8 cellular contexts compared by ENCODE assay signal in genomic region chrX:100895365-100896075, GRCh38. TPM values are rescaled to one million over a fixed set of nuclear protein-coding genes. Genes with fewer than 3 reads are reported as not detected.
DNase-seq lines count a peak whose midpoint lies in the region; ATAC-seq and TF ChIP-seq lines count a peak whose summit lies in the region.

No MANE protein-coding gene starts in this region.

- H3K4me3 ChIP-seq in LNCaP clone FGC (ENCODE audit: low read depth, low read length) (no peak overlapping the region), WERI-Rb-1 (ENCODE audit: low read depth, low read length) (no peak overlapping the region), upper lobe of right lung (no peak overlapping the region), suprapubic skin (no peak overlapping the region)

- peak; percentile 59 for TF ChIP-seq CTCF in LNCaP clone FGC (IDR thresholded peaks at IDR 0.05; ENCODE audit: control insufficient read depth, extremely low read depth, insufficient read depth)
- TF ChIP-seq CTCF in WERI-Rb-1 (IDR thresholded peaks at IDR 0.05; ENCODE audit: low read depth, low read length), result peak; percentile 60
- peak; percentile 19 for TF ChIP-seq CTCF in upper lobe of right lung (IDR thresholded peaks at IDR 0.05)
- peak in 1 of 2 donors; percentile 27 for TF ChIP-seq CTCF in suprapubic skin (IDR thresholded peaks at IDR 0.05)

- peak; percentile 58 for ATAC-seq in GM18519 (IDR thresholded peaks at IDR 0.05; ENCODE audit: low FRiP score, unreplicated experiment)
- peak; percentile 45 for ATAC-seq in upper lobe of right lung

- H3K9me3 ChIP-seq in WERI-Rb-1 (ENCODE audit: severe bottlenecking), result no peaks in the 10 kb centered on the region
- no peaks in the 10 kb centered on the region for H3K9me3 ChIP-seq in upper lobe of right lung
- H3K9me3 ChIP-seq in suprapubic skin, result no peaks in the 10 kb centered on the region

- TF ChIP-seq EP300 in suprapubic skin (IDR thresholded peaks at IDR 0.05), result no peak

- no peaks in the 10 kb centered on the region for H3K4me1 ChIP-seq in upper lobe of right lung
- H3K4me1 ChIP-seq in suprapubic skin, result no peaks in the 10 kb centered on the region

- H3K27ac ChIP-seq in WERI-Rb-1 (no peak overlapping the region), upper lobe of right lung (no peak overlapping the region), suprapubic skin (no peak overlapping the region)

- intact Hi-C loops in upper lobe of right lung (cut with DNase I), result no loop called here

- DNase-seq in D341Med (ENCODE audit: low spot score) (peak; percentile 43), LNCaP clone FGC (ENCODE audit: low read depth) (no peak), WERI-Rb-1 (peak; percentile 34), iPS DF 19.7 (ENCODE audit: low read depth, low spot score) (peak; percentile 15), upper lobe of right lung (no peak), suprapubic skin (ENCODE audit: low spot score in 2 of 2) (no peak), mesenteric fat pad (ENCODE audit: low spot score) (no peak)

- WGBS in suprapubic skin, result 23% methylated on average over 5 of the region's 5 CpGs

- H3K36me3 ChIP-seq in WERI-Rb-1, result no peaks in the 10 kb centered on the region
- H3K36me3 ChIP-seq in upper lobe of right lung, result no peaks in the 10 kb centered on the region
- H3K36me3 ChIP-seq in suprapubic skin, result no peaks in the 10 kb centered on the region

- no peak for TF ChIP-seq POLR2A in suprapubic skin (IDR thresholded peaks at IDR 0.05)

- H3K27me3 ChIP-seq in WERI-Rb-1 (ENCODE audit: insufficient read depth, low read depth, severe bottlenecking) (peaks cover 10% of the 10 kb centered on the region), upper lobe of right lung (no peaks in the 10 kb centered on the region), suprapubic skin (no peaks in the 10 kb centered on the region)

RNA-seq across cellular contexts. Expression of gene NOX1, which starts 21.4 kb away (rescaled TPM):
- total RNA-seq in upper lobe of right lung (not detected), suprapubic skin (1 to 10 TPM in 1 of 4 donors, not detected in 3; 1.4 TPM), mesenteric fat pad (not detected)

RNA-seq across cellular contexts. Expression of gene XKRX, which starts 33.2 kb away (rescaled TPM):
- total RNA-seq in upper lobe of right lung (8.4 TPM), suprapubic skin (10 to 100 TPM; 20.4 to 42.5 (median 34.0) TPM), mesenteric fat pad (not detected)

Comparison
In these comparisons a context has a peak if more than half of its experiments do, and no peak if none do; other contexts are left out.
1. DNase-seq: peak in D341Med (single experiment), WERI-Rb-1 (single experiment) and iPS DF 19.7 (single experiment); none in LNCaP clone FGC (single experiment), upper lobe of right lung (single experiment), suprapubic skin (0 of 2) and mesenteric fat pad (single experiment).